22 cellular contexts compared by ENCODE assay signal in the genomic region with DNA sequence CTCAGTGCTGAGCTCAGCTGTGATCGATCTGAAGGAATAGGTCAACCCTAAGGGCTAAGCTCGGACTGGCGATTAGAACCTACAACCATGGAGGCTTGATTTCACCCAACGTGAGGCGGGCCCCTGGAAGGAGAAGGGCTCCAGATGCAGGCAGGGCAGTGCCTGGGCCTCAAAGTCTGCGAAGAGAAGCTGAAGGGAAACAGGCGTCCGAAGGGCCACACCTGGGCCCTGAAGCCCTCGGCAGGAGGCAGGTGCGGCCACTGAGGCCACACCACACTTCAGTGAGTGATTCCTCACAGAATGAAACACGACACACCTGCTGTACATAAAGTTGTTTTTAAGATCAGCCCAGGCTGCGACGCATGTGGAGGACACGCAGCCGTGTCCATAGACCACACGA.
"Had no signal": no experiment of that assay in that cellular context is flagged by ENCODE, and none has a peak within 500 bp of the region (broad histone marks: within the 10 kb centered on the region; RNA-seq: fewer than 3 reads in every experiment).

No MANE protein-coding gene starts in this region.

- H3K4me1 ChIP-seq: left ventricle myocardium inferior, pancreas, prostate gland, suprapubic skin, tibial artery, uterus had no signal

- H3K9me3 ChIP-seq: left ventricle myocardium inferior, mucosa of descending colon, pancreas, prostate gland, suprapubic skin, thoracic aorta, tibial artery, uterus had no signal

- H3K27me3 ChIP-seq: pancreas, uterus had no signal

- DNase-seq: immature natural killer cell; kidney; left ventricle myocardium inferior; midbrain; mucosa of descending colon; naive thymus-derived CD4-positive, alpha-beta T cell; nucleus accumbens; retina; right cardiac atrium; stimulated activated CD4-positive, alpha-beta T cell treated with anti-CD3 and anti-CD28 coated beads, Interleukin-4, amount 100 ng/mL, for 24 hours; stimulated activated naive CD4-positive, alpha-beta T cell; tibial artery; trophoblast cell; uterus had no signal

- H3K4me3 ChIP-seq: left ventricle myocardium inferior, mucosa of descending colon, pancreas, prostate gland, skin epidermis, suprapubic skin, thoracic aorta, tibial artery, uterus had no signal

- H3K36me3 ChIP-seq: left ventricle myocardium inferior, pancreas, prostate gland, suprapubic skin, thoracic aorta, tibial artery, uterus had no signal

- H3K27ac ChIP-seq: left ventricle myocardium inferior, pancreas, prostate gland, skin epidermis, suprapubic skin, thoracic aorta, tibial artery, uterus had no signal

- ATAC-seq: mucosa of descending colon; naive thymus-derived CD4-positive, alpha-beta T cell; natural killer cell treated with Interleukin-12 subunit alpha and Interleukin-12 subunit beta and Interleukin-15 and Interleukin-18, amount 100 ng/mL, for 72 hours; pancreas; right cardiac atrium; sciatic nerve; stimulated activated effector memory CD8-positive, alpha-beta T cell treated with anti-CD3 and anti-CD28 coated beads, Interleukin-12 subunit alpha, Interleukin-12 subunit beta, amount 100 ng/mL, for 72 hours had no signal
